Comparison of ENCODE assay signal across 8 cellular contexts in the genomic region with DNA sequence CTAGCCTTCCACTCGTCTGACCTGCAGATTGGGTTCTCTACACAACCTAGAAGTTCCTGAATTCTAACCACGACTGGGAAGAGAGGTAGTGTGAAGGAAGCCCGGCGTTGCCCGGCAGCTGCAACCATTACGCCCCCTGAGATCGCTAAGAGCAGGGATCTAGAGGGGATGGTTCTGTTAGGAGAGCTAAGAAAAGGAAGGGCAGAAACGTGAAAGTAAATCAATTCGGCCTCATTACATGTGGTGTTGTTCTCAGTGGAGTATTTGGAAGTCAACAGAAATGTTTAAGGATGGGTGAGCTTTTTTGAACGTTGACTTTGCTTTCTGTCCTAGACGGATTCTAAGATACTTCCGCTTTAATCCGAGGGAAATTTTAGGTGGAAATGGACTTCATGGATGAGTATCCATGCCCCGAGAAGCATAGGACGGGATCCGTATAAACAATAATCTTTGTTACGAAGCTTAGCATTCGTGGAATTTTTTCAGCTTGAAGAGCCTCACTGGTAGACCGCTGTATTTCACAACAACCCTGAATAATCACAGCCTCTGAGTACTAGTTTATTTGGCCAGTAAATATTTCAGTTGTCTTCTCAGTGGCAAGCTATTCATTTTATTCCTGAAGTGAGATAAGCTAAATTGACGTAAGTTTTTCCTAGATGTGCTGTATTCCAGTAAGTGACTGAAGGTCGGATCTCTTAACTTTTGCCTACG. TPM values are rescaled to one million over a fixed set of nuclear protein-coding genes. Genes with fewer than 3 reads are reported as not detected.
DNase-seq lines count a peak whose midpoint lies in the region; ATAC-seq, FAIRE-seq and TF ChIP-seq lines count a peak whose summit lies in the region.

No MANE protein-coding gene starts in this region.

- no peaks in the 10 kb centered on the region for H3K9me2 ChIP-seq in PC-3 (replicated peaks; ENCODE audit: low read length)

- 2% methylated on average over 22 of the region's 22 CpGs for WGBS in A549 (ENCODE audit: missing lambda C conversion rate)

- peak overlapping the region; percentile 73 for H3K4me2 ChIP-seq in A549
- H3K4me2 ChIP-seq in PC-3 (ENCODE audit: low read length): peak overlapping the region; percentile 82

- peak overlapping the region; percentile 82 to 93 for H3K27ac ChIP-seq in A549
- peak overlapping the region; percentile 77 for H3K27ac ChIP-seq in PC-3 (ENCODE audit: low read length)
- peak overlapping the region; percentile 74 to 88 for H3K27ac ChIP-seq in mucosa of rectum (ENCODE audit: low read depth in 2 of 2, low read length in 2 of 2)

- no peak for TF ChIP-seq POLR2A in A549 (IDR thresholded peaks at IDR 0.05; ENCODE audit: low read length)

- peaks cover 43 to 65% of the 10 kb centered on the region in 2 donors for H3K4me1 Mint-ChIP-seq in effector memory CD8-positive, alpha-beta T cell (ENCODE audit: low read depth in 2 of 2)

- ATAC-seq in A549 (peak; percentile 57 to 64; a peak in 4 of 6 replicates), GM19395 (IDR thresholded peaks at IDR 0.05; ENCODE audit: unreplicated experiment) (peak; percentile 22), PC-3 (peak; percentile 20)
- ATAC-seq in effector memory CD8-positive, alpha-beta T cell (replicated peaks): no peak

- H3K27me3 ChIP-seq in PC-3 (ENCODE audit: low read length) (no peaks in the 10 kb centered on the region), mucosa of rectum (ENCODE audit: control insufficient read depth in 2 of 2, insufficient read depth in 2 of 2, low read length in 2 of 2) (no peaks in the 10 kb centered on the region)

- no peaks in the 10 kb centered on the region for H3K27me3 Mint-ChIP-seq in effector memory CD8-positive, alpha-beta T cell

- peaks cover 30% of the 10 kb centered on the region for H4K20me1 ChIP-seq in PC-3 (ENCODE audit: low read length)

- no peak for TF ChIP-seq EP300 in A549 (IDR thresholded peaks at IDR 0.05)

- H2AFZ ChIP-seq in PC-3 (ENCODE audit: low read length): peak overlapping the region; percentile 90

- peaks cover 56% of the 10 kb centered on the region for H3K36me3 Mint-ChIP-seq in effector memory CD8-positive, alpha-beta T cell (ENCODE audit: insufficient read depth)

- peak overlapping the region; percentile 97 to 99 for H3K27ac Mint-ChIP-seq in effector memory CD8-positive, alpha-beta T cell

- BruUV-seq in PC-3 (replicated peaks; lab: Mats Ljungman, UMichigan): TSS peak; percentile 56

- peaks cover 62% of the 10 kb centered on the region for H3K79me2 ChIP-seq in PC-3 (ENCODE audit: low read length)

- no peak for TF ChIP-seq RAD21 in A549 (conservative IDR thresholded peaks at IDR 0.05 in 1 of 2, IDR thresholded peaks at IDR 0.05 in 1 of 2)

- peak overlapping the region; percentile 92 for H3K9ac ChIP-seq in PC-3 (ENCODE audit: low read length)
- peak overlapping the region; percentile 84 to 86 for H3K9ac ChIP-seq in mucosa of rectum (ENCODE audit: low read depth in 1 of 2, low read length in 2 of 2)

- POLR2A ChIA-PET in A549 (lab: Yijun Ruan, JAX): interaction anchor here (0.7 to 1.1 kb wide), 4 partner anchors 33 to 390 kb away, joined by 3 to 5 read pairs (median 3); a partner anchor contains a TSS
- POLR2A ChIA-PET in PC-3 (lab: Charles Lee; ENCODE audit: unreplicated experiment): interaction anchor here (0.5 kb wide), 2 partner anchors 33 to 129 kb away, joined by 4 to 11 read pairs; a partner anchor contains a TSS

- H3K36me3 ChIP-seq in PC-3 (ENCODE audit: low read depth, low read length) (peaks cover 30% of the 10 kb centered on the region), mucosa of rectum (ENCODE audit: control insufficient read depth in 2 of 2, insufficient read depth in 2 of 2, low read length in 2 of 2) (peaks cover 10 to 17% of the 10 kb centered on the region in 2 donors)

- peaks cover 3% of the 10 kb centered on the region for H3F3A ChIP-seq in PC-3 (ENCODE audit: low read length, unreplicated experiment)

- FAIRE-seq in A549 (lab: Jason Lieb, UNC): no peak

- H3K4me3 ChIP-seq in A549 (peak overlapping the region; percentile 81), PC-3 (ENCODE audit: low read length) (peak overlapping the region; percentile 90), mucosa of rectum (ENCODE audit: low read length in 2 of 2) (peak overlapping the region; percentile 90 to 99)

- no peaks in the 10 kb centered on the region for H3K9me3 ChIP-seq in A549
- H3K9me3 ChIP-seq in PC-3 (ENCODE audit: low read length): no peaks in the 10 kb centered on the region
- H3K9me3 ChIP-seq in mucosa of rectum (ENCODE audit: control insufficient read depth in 2 of 2, low read length in 2 of 2): no peaks in the 10 kb centered on the region

- H3K4me3 Mint-ChIP-seq in effector memory CD8-positive, alpha-beta T cell: peak overlapping the region; percentile 95 to 98

- no peak for TF ChIP-seq CTCF in A549 (IDR thresholded peaks at IDR 0.05)
- no peak; the same call in 1 of the 2 replicates for TF ChIP-seq CTCF in PC-3 (conservative IDR thresholded peaks at IDR 0.05; ENCODE audit: low read depth, low read length)

- intact Hi-C loops in PC-3 (cut with micrococcal nuclease): loop anchor here (1.0 to 10.0 kb wide), 3 partner anchors 37 to 163 kb away; a partner anchor contains a TSS

- peak; percentile 10 to 18 for DNase-seq in A549 (ENCODE audit: low read depth in 1 of 2, low spot score in 1 of 2)
- peak; percentile 37 for DNase-seq in PC-3
- DNase-seq in effector memory CD8-positive, alpha-beta T cell: no peak
- no peak for DNase-seq in NCI-H510A (lab: John Stamatoyannopoulos, UW)
- no peak for DNase-seq in 8988T
- no peak for DNase-seq in NCI-H187 treated with DMSO at 0.1 percent for 48 hours (lab: John Stamatoyannopoulos, UW)

- CTCF ChIA-PET in A549 (lab: Yijun Ruan, JAX): interaction anchor here (0.5 to 2.1 kb wide), 6 partner anchors 10 to 207 kb away, joined by 3 to 7 read pairs (median 4); no protein-coding TSS in a partner anchor
- CTCF ChIA-PET in PC-3 (lab: Charles Lee): interaction anchor here (0.6 kb wide), 1 partner anchor 22 kb away, joined by 3 read pairs; no protein-coding TSS in a partner anchor

- H3K4me1 ChIP-seq in A549 (peaks cover 19% of the 10 kb centered on the region), PC-3 (ENCODE audit: insufficient read depth, low read length) (peaks cover 14% of the 10 kb centered on the region; the same call in 1 of the 2 replicates), mucosa of rectum (ENCODE audit: control insufficient read depth in 2 of 2, insufficient read depth in 2 of 2, low read length in 2 of 2) (peaks cover 5 to 9% of the 10 kb centered on the region in 2 donors)

- no peaks in the 10 kb centered on the region for H3K9me3 Mint-ChIP-seq in effector memory CD8-positive, alpha-beta T cell

TF ChIP-seq in A549, 52 proteins besides CTCF, POLR2A, EP300 and RAD21:
- TF ChIP-seq HOXA7 (CRISPR knock-in tag; IDR thresholded peaks at IDR 0.05): no peak
- no peak for TF ChIP-seq RARB (CRISPR knock-in tag; IDR thresholded peaks at IDR 0.05)
- TF ChIP-seq CBX8 (IDR thresholded peaks at IDR 0.05): no peak
- TF ChIP-seq, protein P1, sequence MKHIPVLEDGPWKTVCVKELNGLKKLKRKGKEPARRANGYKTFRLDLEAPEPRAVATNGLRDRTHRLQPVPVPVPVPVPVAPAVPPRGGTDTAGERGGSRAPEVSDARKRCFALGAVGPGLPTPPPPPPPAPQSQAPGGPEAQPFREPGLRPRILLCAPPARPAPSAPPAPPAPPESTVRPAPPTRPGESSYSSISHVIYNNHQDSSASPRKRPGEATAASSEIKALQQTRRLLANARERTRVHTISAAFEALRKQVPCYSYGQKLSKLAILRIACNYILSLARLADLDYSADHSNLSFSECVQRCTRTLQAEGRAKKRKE (CRISPR knock-in tag; IDR thresholded peaks at IDR 0.05; ENCODE audit: low read depth): no peak
- no peak for TF ChIP-seq HOXB13 (CRISPR knock-in tag; IDR thresholded peaks at IDR 0.05; ENCODE audit: low read depth)
- TF ChIP-seq SMC3 (IDR thresholded peaks at IDR 0.05): no peak
- no peak for TF ChIP-seq EHMT2 (IDR thresholded peaks at IDR 0.05; ENCODE audit: low read depth)
- TF ChIP-seq RNF2 (IDR thresholded peaks at IDR 0.05; ENCODE audit: borderline replicate concordance, low read depth): no peak
TF ChIP-seq in A549: peak in this region for 0.

RNA-seq across cellular contexts. Expression of a gene that starts 0.6 kb away (rescaled TPM):
- polyA plus RNA-seq in A549 (2011; rRNA removed) (242 and 337 TPM in 2 replicates), A549 (2017; fragmentation: RNase III; extraction: RNeasy Plus Mini Kit Qiagen cat#74134 plus additional on column Dnase treatment) (437 to 446 TPM (median 438 TPM) in 3 replicates)
- 103 and 136 TPM in 2 replicates for polyA plus RNA-seq in A549 (2012; cell fraction: cytosol; rRNA removed)
- polyA plus RNA-seq in A549 (2012; cell fraction: nucleus; rRNA removed): 37.7 and 77.1 TPM in 2 replicates
- polyA minus RNA-seq in A549 (2011; rRNA and poly(A)+ RNA removed): 30.8 and 39.5 TPM in 2 replicates
- 256 and 375 TPM in 2 replicates for total RNA-seq in PC-3 (2014; rRNA removed)

RNA-seq across cellular contexts. Expression of a gene that starts 34.3 kb away (rescaled TPM):
- polyA plus RNA-seq in A549 (2011; rRNA removed) (20.3 and 28.4 TPM in 2 replicates), A549 (2017; fragmentation: RNase III; extraction: RNeasy Plus Mini Kit Qiagen cat#74134 plus additional on column Dnase treatment) (6.8 to 9.7 TPM (median 7.1 TPM) in 3 replicates)
- 8.3 and 9.3 TPM in 2 replicates for polyA plus RNA-seq in A549 (2012; cell fraction: cytosol; rRNA removed)
- polyA plus RNA-seq in A549 (2012; cell fraction: nucleus; rRNA removed): 17.6 and 25.6 TPM in 2 replicates
- polyA minus RNA-seq in A549 (2011; rRNA and poly(A)+ RNA removed): 61.1 and 62.5 TPM in 2 replicates
- total RNA-seq in PC-3 (2014; rRNA removed): 35.3 and 38.2 TPM in 2 replicates

RNA-seq across cellular contexts. Expression of a gene that starts 42.6 kb away (rescaled TPM):
- polyA plus RNA-seq in A549 (2011; rRNA removed) (18.9 and 28.7 TPM in 2 replicates), A549 (2017; fragmentation: RNase III; extraction: RNeasy Plus Mini Kit Qiagen cat#74134 plus additional on column Dnase treatment) (11.4 to 12.1 TPM (median 11.9 TPM) in 3 replicates)
- polyA plus RNA-seq in A549 (2012; cell fraction: cytosol; rRNA removed): 3.5 and 4.0 TPM in 2 replicates
- 4.1 and 6.5 TPM in 2 replicates for polyA plus RNA-seq in A549 (2012; cell fraction: nucleus; rRNA removed)
- polyA minus RNA-seq in A549 (2011; rRNA and poly(A)+ RNA removed): 29.8 and 32.6 TPM in 2 replicates
- total RNA-seq in PC-3 (2014; rRNA removed): 51.7 and 56.4 TPM in 2 replicates

RNA-seq across cellular contexts. Expression of a gene that starts 57.9 kb away (rescaled TPM):
- polyA plus RNA-seq in A549 (2011; rRNA removed): not detected in 2 replicates
- polyA plus RNA-seq in A549 (2012; cell fraction: cytosol; rRNA removed): not detected in 2 replicates
- polyA plus RNA-seq in A549 (2012; cell fraction: nucleus; rRNA removed): not detected in 2 replicates
- not detected in 3 replicates for polyA plus RNA-seq in A549 (2017; fragmentation: RNase III; extraction: RNeasy Plus Mini Kit Qiagen cat#74134 plus additional on column Dnase treatment)
- not detected in 2 replicates for polyA minus RNA-seq in A549 (2011; rRNA and poly(A)+ RNA removed)
- total RNA-seq in PC-3 (2014; rRNA removed): not detected in 2 replicates

RNA-seq across cellular contexts. Expression of a gene that starts 59.5 kb away (rescaled TPM):
- polyA plus RNA-seq in A549 (2011; rRNA removed): not detected in 2 replicates
- polyA plus RNA-seq in A549 (2012; cell fraction: cytosol; rRNA removed): not detected in 2 replicates
- not detected in 2 replicates for polyA plus RNA-seq in A549 (2012; cell fraction: nucleus; rRNA removed)
- polyA plus RNA-seq in A549 (2017; fragmentation: RNase III; extraction: RNeasy Plus Mini Kit Qiagen cat#74134 plus additional on column Dnase treatment): not detected in 3 replicates
- polyA minus RNA-seq in A549 (2011; rRNA and poly(A)+ RNA removed): not detected in 2 replicates
- not detected in 2 replicates for total RNA-seq in PC-3 (2014; rRNA removed)

Comparison
In these comparisons a context has a peak if more than half of its experiments do, and no peak if none do; other contexts are left out.
1. DNase-seq: peak in A549 (2 of 2) and PC-3 (single experiment); none in effector memory CD8-positive, alpha-beta T cell (0 of 3), NCI-H510A (single experiment), 8988T (single experiment) and NCI-H187 treated with DMSO at 0.1 percent for 48 hours (single experiment).
2. Peak in every context shown above with its lines, with median percentiles within 50 percentile points of each other: H3K27ac ChIP-seq and H3K4me3 ChIP-seq.